ENCODE assay signal across 20 cellular contexts in the genomic region with DNA sequence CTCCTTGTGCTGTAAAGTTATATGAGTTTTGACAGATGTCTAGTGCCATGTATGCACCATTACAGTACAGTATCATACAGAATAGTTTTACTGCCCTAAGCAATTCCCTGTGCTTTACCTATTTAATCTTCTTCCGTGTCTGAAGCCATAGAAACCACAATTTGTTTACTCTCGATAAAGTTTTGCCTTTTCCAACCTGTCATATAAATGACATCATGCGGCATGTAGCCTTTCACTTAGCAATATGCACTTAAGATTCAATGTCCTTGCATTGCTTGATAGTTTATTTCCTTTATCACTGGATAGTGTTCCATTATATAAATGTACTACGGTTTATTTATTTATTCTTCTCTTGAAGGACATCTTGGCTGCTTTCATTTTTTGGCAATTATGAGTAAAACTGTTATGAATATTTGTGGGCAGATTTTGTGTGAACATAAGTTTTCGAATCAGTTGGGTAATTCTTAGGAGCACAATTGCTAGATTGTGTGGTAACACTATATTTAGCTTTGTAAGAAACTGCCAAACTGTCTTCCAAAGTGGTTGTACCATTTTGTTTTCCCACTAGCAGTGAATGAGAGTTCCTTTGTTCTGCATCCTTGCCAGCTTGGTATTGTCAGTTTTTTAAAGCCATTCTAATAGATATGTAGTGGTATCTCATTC.
"Had no signal": no experiment of that assay in that cellular context is flagged by ENCODE, and none has a peak within 500 bp of the region (broad histone marks: within the 10 kb centered on the region; RNA-seq: fewer than 3 reads in every experiment).

No MANE protein-coding gene starts in this region.

- H3K4me3 Mint-ChIP-seq: activated B cell treated with CpG ODN at 0.5 μM for 24 hours; activated CD4-positive, alpha-beta T cell treated with anti-CD3 and anti-CD28 coated beads, Interleukin-2, amount 10 ng/mL, durations not matched to agents 24 days and 14 days; activated naive CD8-positive, alpha-beta T cell treated with anti-CD3 and anti-CD28 coated beads, Interleukin-2, amount 10 ng/mL, durations not matched to agents 7 days and 5 days; mesothelial cell of epicardium; naive B cell; neural progenitor cell; stimulated activated effector memory CD8-positive, alpha-beta T cell treated with anti-CD3 and anti-CD28 coated beads, Interleukin-12 subunit alpha, Interleukin-12 subunit beta, amount 100 ng/mL, for 72 hours; T-helper 2 cell treated with Interferon-gamma antibody and Interleukin-4, amounts not matched to agents 5 μg/mL and 100 μg/mL, for 36 hours had no signal

- ATAC-seq: gastrocnemius medialis; heart left ventricle; stimulated activated effector memory CD8-positive, alpha-beta T cell treated with anti-CD3 and anti-CD28 coated beads, Interleukin-12 subunit alpha, Interleukin-12 subunit beta, amount 100 ng/mL, for 72 hours had no signal

- H3K27ac Mint-ChIP-seq: activated B cell treated with CpG ODN at 0.5 μM for 24 hours; activated CD4-positive, alpha-beta T cell treated with anti-CD3 and anti-CD28 coated beads, Interleukin-2, amount 10 ng/mL, durations not matched to agents 24 days and 14 days; activated naive CD8-positive, alpha-beta T cell treated with anti-CD3 and anti-CD28 coated beads, Interleukin-2, amount 10 ng/mL, durations not matched to agents 7 days and 5 days; naive B cell; neural progenitor cell; stimulated activated effector memory CD8-positive, alpha-beta T cell treated with anti-CD3 and anti-CD28 coated beads, Interleukin-12 subunit alpha, Interleukin-12 subunit beta, amount 100 ng/mL, for 72 hours; T-helper 2 cell treated with Interferon-gamma antibody and Interleukin-4, amounts not matched to agents 5 μg/mL and 100 μg/mL, for 36 hours had no signal

- H3K9me3 Mint-ChIP-seq: neural progenitor cell; stimulated activated effector memory CD8-positive, alpha-beta T cell treated with anti-CD3 and anti-CD28 coated beads, Interleukin-12 subunit alpha, Interleukin-12 subunit beta, amount 100 ng/mL, for 72 hours had no signal

- H3K36me3 ChIP-seq: ascending aorta, gastrocnemius medialis, heart left ventricle, neural progenitor cell, sigmoid colon had no signal

- H3K4me2 ChIP-seq: neural progenitor cell had no signal

- H3K4me1 ChIP-seq: ascending aorta, gastrocnemius medialis, heart left ventricle, neural progenitor cell, sigmoid colon had no signal

- H3K9ac ChIP-seq: neural progenitor cell had no signal

- FAIRE-seq: endometrium, urothelium cell line had no signal

- H3K36me3 Mint-ChIP-seq: activated naive CD8-positive, alpha-beta T cell treated with anti-CD3 and anti-CD28 coated beads, Interleukin-2, amount 10 ng/mL, durations not matched to agents 7 days and 5 days; neural progenitor cell; stimulated activated effector memory CD8-positive, alpha-beta T cell treated with anti-CD3 and anti-CD28 coated beads, Interleukin-12 subunit alpha, Interleukin-12 subunit beta, amount 100 ng/mL, for 72 hours had no signal

- H3K4me1 Mint-ChIP-seq: activated B cell treated with CpG ODN at 0.5 μM for 24 hours; naive B cell; neural progenitor cell; stimulated activated effector memory CD8-positive, alpha-beta T cell treated with anti-CD3 and anti-CD28 coated beads, Interleukin-12 subunit alpha, Interleukin-12 subunit beta, amount 100 ng/mL, for 72 hours had no signal

- H3K27ac ChIP-seq: ascending aorta, gastrocnemius medialis, heart left ventricle, neural progenitor cell, sigmoid colon had no signal

- H3K27me3 ChIP-seq: ascending aorta, gastrocnemius medialis, heart left ventricle, neural progenitor cell, sigmoid colon had no signal

- H3K27me3 Mint-ChIP-seq: activated CD4-positive, alpha-beta T cell treated with anti-CD3 and anti-CD28 coated beads, Interleukin-2, amount 10 ng/mL, durations not matched to agents 24 days and 14 days; activated naive CD8-positive, alpha-beta T cell treated with anti-CD3 and anti-CD28 coated beads, Interleukin-2, amount 10 ng/mL, durations not matched to agents 7 days and 5 days had no signal

- H2AFZ ChIP-seq: neural progenitor cell had no signal

- DNase-seq: activated B cell treated with CpG ODN at 0.5 μM for 24 hours; activated CD4-positive, alpha-beta T cell treated with anti-CD3 and anti-CD28 coated beads, Interleukin-2, amount 10 ng/mL, durations not matched to agents 24 days and 14 days; activated CD8-positive, alpha-beta memory T cell treated with anti-CD3 and anti-CD28 coated beads for 24 hours; activated gamma-delta T cell treated with Interleukin-2 at 50 U/mL for 16 hours; activated naive CD8-positive, alpha-beta T cell treated with anti-CD3 and anti-CD28 coated beads, Interleukin-2, amount 10 ng/mL, durations not matched to agents 7 days and 5 days; gastrocnemius medialis; heart left ventricle; naive B cell; sigmoid colon; stimulated activated CD4-positive, alpha-beta T cell treated with anti-CD3 and anti-CD28 coated beads, Interleukin-12 subunit alpha, Interleukin-12 subunit beta, amount 100 ng/mL, for 4 hours; stimulated activated CD4-positive, alpha-beta T cell treated with anti-CD3 and anti-CD28 coated beads, Interleukin-2, amount 100 ng/mL, for 24 hours; SW 1271 had no signal

- H3K4me3 ChIP-seq: ascending aorta, gastrocnemius medialis, heart left ventricle, lung, neural progenitor cell, sigmoid colon had no signal

- H3K9me3 ChIP-seq: ascending aorta, gastrocnemius medialis had no signal
